Comparison of ENCODE assay signal across 8 cellular contexts in genomic region chrX:48683411-48683982, GRCh38. TPM values are rescaled to one million over a fixed set of nuclear protein-coding genes. Genes with fewer than 3 reads are reported as not detected.
DNase-seq lines count a peak whose midpoint lies in the region; ATAC-seq and TF ChIP-seq lines count a peak whose summit lies in the region.

Gene WAS, plus strand, starts transcription at chrX:48683799. Its CDS starts 55 bp downstream, at chrX:48683854.

- H3K4me3 Mint-ChIP-seq in activated naive CD4-positive, alpha-beta T cell treated with anti-CD3 and anti-CD28 coated beads for 36 hours, result peak within 1 kb of the TSS; percentile 96

- no peak within 1 kb of the TSS for H3K4me3 ChIP-seq in parathyroid adenoma (ENCODE audit: low read depth, low read length)

- intact Hi-C loops in activated naive CD4-positive, alpha-beta T cell treated with anti-CD3 and anti-CD28 coated beads for 36 hours (cut with micrococcal nuclease), result no loop called here

- no peak within 1 kb of the TSS for H3K9ac ChIP-seq in parathyroid adenoma

- peak within 1 kb of the TSS; percentile 97 for H3K27ac Mint-ChIP-seq in activated naive CD4-positive, alpha-beta T cell treated with anti-CD3 and anti-CD28 coated beads for 36 hours

- H3K27ac ChIP-seq in parathyroid adenoma, result peak within 1 kb of the TSS; percentile 15

- no peak within 1 kb of the TSS for H3K4me2 ChIP-seq in parathyroid adenoma (ENCODE audit: low read length)

- no peaks in the 10 kb centered on the region for H3K9me3 ChIP-seq in parathyroid adenoma (ENCODE audit: control insufficient read depth, low read length)

- H3K36me3 ChIP-seq in parathyroid adenoma (ENCODE audit: control insufficient read depth, insufficient read depth, low read length), result no peaks in the 10 kb centered on the region

- TF ChIP-seq CTCF in parathyroid adenoma (IDR thresholded peaks at IDR 0.05), result no peak

- no peaks in the 10 kb centered on the region for H3K27me3 Mint-ChIP-seq in activated naive CD4-positive, alpha-beta T cell treated with anti-CD3 and anti-CD28 coated beads for 36 hours (ENCODE audit: low read depth)

- H3K79me2 ChIP-seq in parathyroid adenoma, result no peaks in the 10 kb centered on the region

- DNase-seq in CD1c-positive myeloid dendritic cell (ENCODE audit: extremely low spot score), result peak; percentile 82
- DNase-seq in MV-4-11 (lab: John Stamatoyannopoulos, UW), result peak; percentile 88
- DNase-seq in activated naive CD4-positive, alpha-beta T cell treated with anti-CD3 and anti-CD28 coated beads for 36 hours, result peak; percentile 65
- no peak for DNase-seq in NCI-H146 treated with DMSO at 0.1 percent for 48 hours (lab: John Stamatoyannopoulos, UW; ENCODE audit: unreplicated experiment)
- no peak for DNase-seq in HCEC 1CT
- DNase-seq in COLO668 (lab: John Stamatoyannopoulos, UW; ENCODE audit: unreplicated experiment), result no peak

- ATAC-seq in GM19467 (IDR thresholded peaks at IDR 0.05; ENCODE audit: unreplicated experiment), result peak; percentile 76

- H3K4me1 Mint-ChIP-seq in activated naive CD4-positive, alpha-beta T cell treated with anti-CD3 and anti-CD28 coated beads for 36 hours (ENCODE audit: low read depth), result peaks cover 57% of the 10 kb centered on the region

- peaks cover 32% of the 10 kb centered on the region for H3K36me3 Mint-ChIP-seq in activated naive CD4-positive, alpha-beta T cell treated with anti-CD3 and anti-CD28 coated beads for 36 hours (ENCODE audit: low read depth)

- no peaks in the 10 kb centered on the region for H3K9me3 Mint-ChIP-seq in activated naive CD4-positive, alpha-beta T cell treated with anti-CD3 and anti-CD28 coated beads for 36 hours

- no peak within 1 kb of the TSS for H2AFZ ChIP-seq in parathyroid adenoma

- H3K27me3 ChIP-seq in parathyroid adenoma (ENCODE audit: control insufficient read depth, insufficient read depth, low read length), result no peaks in the 10 kb centered on the region

- peaks cover 3% of the 10 kb centered on the region for H3K4me1 ChIP-seq in parathyroid adenoma

- CTCF ChIA-PET in activated naive CD4-positive, alpha-beta T cell treated with anti-CD3 and anti-CD28 coated beads for 36 hours (lab: Charles Lee), result interaction anchor here (0.6 to 0.8 kb wide), 3 partner anchors 10 to 36 kb away, joined by 3 to 4 read pairs (median 3); partner anchors contain the start of gene SUV39H1

RNA-seq across cellular contexts. Expression of gene WAS, which starts in this region (rescaled TPM):
- 10 to 100 TPM; 76.1 to 77.8 TPM for total RNA-seq in activated naive CD4-positive, alpha-beta T cell treated with anti-CD3 and anti-CD28 coated beads for 36 hours

Comparison
In these comparisons a context has a peak if more than half of its experiments do, and no peak if none do; other contexts are left out.
1. DNase-seq: peak in CD1c-positive myeloid dendritic cell (single experiment), MV-4-11 (single experiment) and activated naive CD4-positive, alpha-beta T cell treated with anti-CD3 and anti-CD28 coated beads for 36 hours (single experiment); none in NCI-H146 treated with DMSO at 0.1 percent for 48 hours (single experiment), HCEC 1CT (single experiment) and COLO668 (single experiment).